ENCODE assay signal across 5 cellular contexts in genomic region chr1:99858881-99859280, GRCh38.
"Had no signal": no experiment of that assay in that cellular context is flagged by ENCODE, and none has a peak within 500 bp of the region (broad histone marks: within the 10 kb centered on the region; RNA-seq: fewer than 3 reads in every experiment).

No MANE protein-coding gene starts in this region.

- H2AFZ ChIP-seq: GM23338 had no signal

- ATAC-seq: GM23338, K562 had no signal

- DNase-seq: H9, HCEC 1CT, KG1 had no signal

- H3K4me3 ChIP-seq: GM23338, K562 had no signal

- H3K4me2 ChIP-seq: GM23338 had no signal
